22 cellular contexts compared by ENCODE assay signal in genomic region chr9:68913054-68913453, GRCh38.
"Had no signal": no experiment of that assay in that cellular context is flagged by ENCODE, and none has a peak within 500 bp of the region (broad histone marks: within the 10 kb centered on the region; RNA-seq: fewer than 3 reads in every experiment).

No MANE protein-coding gene starts in this region.

- H3K4me3 ChIP-seq: esophagus squamous epithelium, hepatocyte, left lung, right atrium auricular region, skin epidermis, suprapubic skin, upper lobe of left lung had no signal

- H3K36me3 ChIP-seq: esophagus squamous epithelium, left lung, right atrium auricular region, suprapubic skin, upper lobe of left lung had no signal

- ATAC-seq: activated CD8-positive, alpha-beta T cell treated with anti-CD3 and anti-CD28 coated beads, Interleukin-2, amount 10 ng/mL, durations not matched to agents 7 days and 5 days; activated T-cell treated with anti-CD3 and anti-CD28 coated beads, Interleukin-2, amount 50 U/mL, for 72 hours; left lung; naive thymus-derived CD8-positive, alpha-beta T cell had no signal

- FAIRE-seq: endothelial cell of umbilical vein had no signal

- H3K9me3 ChIP-seq: esophagus squamous epithelium, left lung, neutrophil, right atrium auricular region, suprapubic skin, upper lobe of left lung had no signal

- H3K27me3 ChIP-seq: esophagus squamous epithelium, hepatocyte, left lung, neutrophil, right atrium auricular region, suprapubic skin, upper lobe of left lung had no signal

- H3K4me1 ChIP-seq: esophagus squamous epithelium, right atrium auricular region, suprapubic skin had no signal

- DNase-seq: activated CD4-positive, alpha-beta T cell treated with anti-CD3 and anti-CD28 coated beads for 4 hours; activated CD8-positive, alpha-beta memory T cell treated with anti-CD3 and anti-CD28 coated beads, Interleukin-2, amount 50 U/mL, for 4 hours; activated CD8-positive, alpha-beta T cell treated with anti-CD3 and anti-CD28 coated beads, Interleukin-2, amount 10 ng/mL, durations not matched to agents 7 days and 5 days; activated gamma-delta T cell treated with Interleukin-2 at 50 U/mL for 16 hours; activated T-cell treated with anti-CD3 and anti-CD28 coated beads, Interleukin-2, amount 50 U/mL, for 72 hours; amygdala; cortex of kidney; effector CD4-positive, alpha-beta T cell; esophagus squamous epithelium; islet precursor cell; left lung; naive thymus-derived CD8-positive, alpha-beta T cell; posterior cingulate gyrus; stimulated activated CD4-positive, alpha-beta T cell treated with anti-CD3 and anti-CD28 coated beads, Interleukin-4, amount 100 ng/mL, for 24 hours; stimulated activated CD8-positive, alpha-beta memory T cell treated with anti-CD3 and anti-CD28 coated beads, Interleukin-4, amount 100 ng/mL, for 48 hours; upper lobe of left lung had no signal

- H3K27ac ChIP-seq: esophagus squamous epithelium, hepatocyte, left lung, neutrophil, right atrium auricular region, skin epidermis, suprapubic skin, upper lobe of left lung had no signal
